Comparison of ENCODE assay signal across 38 cellular contexts in the genomic region with DNA sequence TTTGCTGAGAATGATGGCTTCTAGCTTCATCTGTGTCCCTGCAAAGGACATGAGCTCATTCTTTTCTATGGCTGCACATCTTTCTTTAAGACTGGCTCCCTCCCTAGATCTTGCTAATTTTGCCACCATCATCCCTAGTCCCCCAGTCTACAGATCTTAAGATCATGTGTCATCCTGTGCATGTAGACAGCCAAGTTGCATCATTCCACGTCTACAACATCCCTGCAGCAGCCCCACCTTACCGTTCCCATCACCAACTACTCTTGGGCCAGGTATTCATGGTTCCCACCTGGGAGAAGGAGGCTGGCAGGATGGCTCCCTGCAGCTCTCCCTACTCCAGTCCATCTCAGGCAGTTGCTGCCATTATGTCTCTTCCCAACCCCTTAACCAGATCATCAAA.
"Had no signal": no experiment of that assay in that cellular context is flagged by ENCODE, and none has a peak within 500 bp of the region (broad histone marks: within the 10 kb centered on the region; RNA-seq: fewer than 3 reads in every experiment).

No MANE protein-coding gene starts in this region.

- H3K27ac ChIP-seq: adrenal gland, body of pancreas, brain microvascular endothelial cell, breast epithelium, VCaP had no signal

- H3K9me3 Mint-ChIP-seq: activated CD4-positive, alpha-beta memory T cell treated with anti-CD3 and anti-CD28 coated beads for 36 hours had no signal

- H3K4me3 ChIP-seq: adrenal gland, body of pancreas, breast epithelium had no signal

- H3K4me1 ChIP-seq: adrenal gland, body of pancreas, breast epithelium had no signal

- H3K27ac Mint-ChIP-seq: activated B cell treated with CpG ODN at 0.5 μM for 24 hours; activated CD4-positive, alpha-beta memory T cell treated with anti-CD3 and anti-CD28 coated beads for 36 hours; activated CD4-positive, alpha-beta T cell treated with anti-CD3 and anti-CD28 coated beads, Interleukin-2, amount 10 ng/mL, durations not matched to agents 24 days and 14 days; activated CD8-positive, alpha-beta T cell treated with anti-CD3 and anti-CD28 coated beads for 36 hours; activated naive CD4-positive, alpha-beta T cell treated with anti-CD3 and anti-CD28 coated beads for 36 hours; activated naive CD4-positive, alpha-beta T cell treated with anti-CD3 and anti-CD28 coated beads, Interleukin-2, amount 50 U/mL, for 72 hours; activated naive CD8-positive, alpha-beta T cell treated with anti-CD3 and anti-CD28 coated beads for 36 hours; activated T-cell treated with anti-CD3 and anti-CD28 coated beads, Interleukin-2, amount 50 U/mL, for 72 hours; activated T-helper 1 cell treated with anti-CD3 and anti-CD28 coated beads, Interleukin-12 subunit alpha, Interleukin-12 subunit beta, Interleukin-2, Interleukin-4 antibody, amounts not matched to agents 30 ng/mL and 10 ng/mL and 1 ng/mL, durations not matched to agents 14 hours and 24 hours and 36 hours; activated T-helper 17 cell treated with anti-CD3 and anti-CD28 coated beads, Interleukin-2, amount 50 U/mL, for 72 hours; T-helper 1 cell treated with Interleukin-12 subunit alpha and Interleukin-12 subunit beta and Interleukin-4 antibody, amounts not matched to agents 30 μg/mL and 1 μg/mL, for 36 hours; T-helper 2 cell treated with Interferon-gamma antibody and Interleukin-4, amounts not matched to agents 5 μg/mL and 100 μg/mL, for 36 hours had no signal

- FAIRE-seq: astrocyte, TTC549 had no signal

- H3K4me3 Mint-ChIP-seq: activated B cell treated with CpG ODN at 0.5 μM for 24 hours; activated CD4-positive, alpha-beta memory T cell treated with anti-CD3 and anti-CD28 coated beads for 36 hours; activated CD4-positive, alpha-beta T cell treated with anti-CD3 and anti-CD28 coated beads, Interleukin-2, amount 10 ng/mL, durations not matched to agents 24 days and 14 days; activated CD8-positive, alpha-beta T cell treated with anti-CD3 and anti-CD28 coated beads for 36 hours; activated naive CD4-positive, alpha-beta T cell treated with anti-CD3 and anti-CD28 coated beads for 36 hours; activated naive CD8-positive, alpha-beta T cell treated with anti-CD3 and anti-CD28 coated beads for 36 hours; activated T-cell treated with anti-CD3 and anti-CD28 coated beads, Interleukin-2, amount 50 U/mL, for 4 hours; activated T-cell treated with anti-CD3 and anti-CD28 coated beads, Interleukin-2, amount 50 U/mL, for 72 hours; activated T-helper 1 cell treated with anti-CD3 and anti-CD28 coated beads, Interleukin-12 subunit alpha, Interleukin-12 subunit beta, Interleukin-2, Interleukin-4 antibody, amounts not matched to agents 30 ng/mL and 10 ng/mL and 1 ng/mL, durations not matched to agents 14 hours and 24 hours and 36 hours; activated T-helper 17 cell treated with anti-CD3 and anti-CD28 coated beads, Interleukin-2, amount 50 U/mL, for 72 hours; T-helper 1 cell treated with Interleukin-12 subunit alpha and Interleukin-12 subunit beta and Interleukin-4 antibody, amounts not matched to agents 30 μg/mL and 1 μg/mL, for 36 hours; T-helper 2 cell treated with Interferon-gamma antibody and Interleukin-4, amounts not matched to agents 5 μg/mL and 100 μg/mL, for 36 hours had no signal

- ATAC-seq: activated CD8-positive, alpha-beta T cell treated with anti-CD3 and anti-CD28 coated beads for 36 hours; activated naive CD4-positive, alpha-beta T cell treated with anti-CD3 and anti-CD28 coated beads, Interleukin-2, amount 50 U/mL, for 72 hours; activated T-cell treated with anti-CD3 and anti-CD28 coated beads, Interleukin-2, amount 50 U/mL, for 4 hours; activated T-cell treated with anti-CD3 and anti-CD28 coated beads, Interleukin-2, amount 50 U/mL, for 72 hours; activated T-helper 17 cell treated with anti-CD3 and anti-CD28 coated beads, Interleukin-2, amount 50 U/mL, for 72 hours; body of pancreas had no signal

- H3K27me3 Mint-ChIP-seq: activated B cell treated with CpG ODN at 0.5 μM for 24 hours; activated CD4-positive, alpha-beta memory T cell treated with anti-CD3 and anti-CD28 coated beads for 36 hours; activated CD4-positive, alpha-beta T cell treated with anti-CD3 and anti-CD28 coated beads, Interleukin-2, amount 10 ng/mL, durations not matched to agents 24 days and 14 days; activated CD8-positive, alpha-beta T cell treated with anti-CD3 and anti-CD28 coated beads for 36 hours; activated naive CD8-positive, alpha-beta T cell treated with anti-CD3 and anti-CD28 coated beads for 36 hours; activated T-helper 17 cell treated with anti-CD3 and anti-CD28 coated beads, Interleukin-2, amount 50 U/mL, for 72 hours had no signal

- H3K9me3 ChIP-seq: adrenal gland, body of pancreas had no signal

- H3K36me3 ChIP-seq: adrenal gland, brain microvascular endothelial cell, breast epithelium had no signal

- H3K4me1 Mint-ChIP-seq: activated B cell treated with CpG ODN at 0.5 μM for 24 hours; activated CD4-positive, alpha-beta T cell treated with anti-CD3 and anti-CD28 coated beads, Interleukin-2, amount 10 ng/mL, durations not matched to agents 24 days and 14 days; activated T-helper 17 cell treated with anti-CD3 and anti-CD28 coated beads, Interleukin-2, amount 50 U/mL, for 72 hours had no signal

- DNase-seq: activated B cell treated with CpG ODN at 0.5 μM for 24 hours; activated CD4-positive, alpha-beta memory T cell treated with anti-CD3 and anti-CD28 coated beads for 36 hours; activated CD4-positive, alpha-beta T cell treated with anti-CD3 and anti-CD28 coated beads for 4 hours; activated CD4-positive, alpha-beta T cell treated with anti-CD3 and anti-CD28 coated beads, Interleukin-2, amount 10 ng/mL, durations not matched to agents 24 days and 14 days; activated CD4-positive, alpha-beta T cell treated with anti-CD3 and anti-CD28 coated beads, Interleukin-2, amount 50 U/mL, for 1 hour; activated CD4-positive, alpha-beta T cell treated with anti-CD3 and anti-CD28 coated beads, Interleukin-2, amount 50 U/mL, for 4 hours; activated CD4-positive, CD25-positive, alpha-beta regulatory T cell treated with anti-CD3 and anti-CD28 coated beads, Interleukin-2, amount 50 U/mL, for 72 hours; activated CD8-positive, alpha-beta memory T cell treated with anti-CD3 and anti-CD28 coated beads, Interleukin-2, amount 50 U/mL, for 4 hours; activated CD8-positive, alpha-beta T cell treated with anti-CD3 and anti-CD28 coated beads for 36 hours; activated effector memory CD4-positive, alpha-beta T cell treated with anti-CD3 and anti-CD28 coated beads, Interleukin-2, amount 50 U/mL, for 16 hours; activated gamma-delta T cell treated with Interleukin-2 at 50 U/mL for 16 hours; activated naive CD4-positive, alpha-beta T cell; activated naive CD4-positive, alpha-beta T cell treated with anti-CD3 and anti-CD28 coated beads for 36 hours; activated naive CD4-positive, alpha-beta T cell treated with anti-CD3 and anti-CD28 coated beads, Interleukin-2, amount 50 U/mL, for 16 hours; activated naive CD8-positive, alpha-beta T cell treated with anti-CD3 and anti-CD28 coated beads for 36 hours; activated T-cell treated with anti-CD3 and anti-CD28 coated beads for 4 hours; activated T-cell treated with anti-CD3 and anti-CD28 coated beads, Interleukin-2, amount 50 U/mL, for 1 hour; activated T-cell treated with anti-CD3 and anti-CD28 coated beads, Interleukin-2, amount 50 U/mL, for 4 hours; activated T-cell treated with anti-CD3 and anti-CD28 coated beads, Interleukin-2, amount 50 U/mL, for 72 hours; adrenal gland; amniotic stem cell; aorta; body of pancreas; brain microvascular endothelial cell; central memory CD4-positive, alpha-beta T cell; cerebellar nuclear complex; T-helper 1 cell; T-helper 2 cell; T-helper 9 cell had no signal

- H3K27me3 ChIP-seq: adrenal gland, body of pancreas, brain microvascular endothelial cell, breast epithelium had no signal
